1 cellular context compared by ENCODE assay signal in genomic region chr6:89357390-89357789, GRCh38.
TF ChIP-seq lines count a peak whose summit lies in the region.

No MANE protein-coding gene starts in this region.

TF ChIP-seq in GM12878, 131 proteins besides CTCF, POLR2A, EP300 and RAD21 (continued from another document):
- no peak for TF ChIP-seq YBX1 (IDR thresholded peaks at IDR 0.05)
- no peak for TF ChIP-seq E2F8 (IDR thresholded peaks at IDR 0.05; ENCODE audit: low read depth, partially characterized antibody)
- TF ChIP-seq MXI1 (IDR thresholded peaks at IDR 0.05; ENCODE audit: low read depth, low read length): no peak
- no peak for TF ChIP-seq HDAC2 (IDR thresholded peaks at IDR 0.05)
- TF ChIP-seq REST (IDR thresholded peaks at IDR 0.05; ENCODE audit: low read depth, low read length): no peak
- TF ChIP-seq BCL3 (IDR thresholded peaks at IDR 0.05; ENCODE audit: borderline replicate concordance, insufficient read depth, low read depth, low read length, poor library complexity, severe bottlenecking): peak; percentile 40
- TF ChIP-seq NFYA (IDR thresholded peaks at IDR 0.05; ENCODE audit: borderline replicate concordance, low read depth, low read length): no peak
- no peak for TF ChIP-seq FOXK2 (IDR thresholded peaks at IDR 0.05)
- TF ChIP-seq RCOR1 (conservative IDR thresholded peaks at IDR 0.05; ENCODE audit: low read depth, low read length): no peak
- TF ChIP-seq SRF (IDR thresholded peaks at IDR 0.05; ENCODE audit: low read depth in 2 of 2, low read length in 2 of 2): no peak
- TF ChIP-seq CREM (IDR thresholded peaks at IDR 0.05; ENCODE audit: low read depth): peak; percentile 76; the same call in 1 of the 2 replicates
- peak; percentile 50 for TF ChIP-seq DPF2 (IDR thresholded peaks at IDR 0.05)
- peak; percentile 88 for TF ChIP-seq ZNF24 (IDR thresholded peaks at IDR 0.05)
- TF ChIP-seq CHD1 (IDR thresholded peaks at IDR 0.05; ENCODE audit: low read depth, low read length): 0 out of 2 replicates have a peak, but pooled peaks have one; percentile 46
- TF ChIP-seq MAX (IDR thresholded peaks at IDR 0.05; ENCODE audit: low read depth, low read length): no peak
- TF ChIP-seq TCF3 (IDR thresholded peaks at IDR 0.05; ENCODE audit: borderline replicate concordance, insufficient read depth, low read depth, low read length): peak; percentile 96
- no peak for TF ChIP-seq TCF7 (IDR thresholded peaks at IDR 0.05; ENCODE audit: borderline replicate concordance)
- TF ChIP-seq PRDM15 (CRISPR knock-in tag; IDR thresholded peaks at IDR 0.05): no peak
- TF ChIP-seq EED (IDR thresholded peaks at IDR 0.05; ENCODE audit: low read depth): peak; percentile 85
- peak; percentile 59; the same call in 1 of the 2 replicates for TF ChIP-seq BCL11A (IDR thresholded peaks at IDR 0.05; ENCODE audit: low read depth, low read length)
- TF ChIP-seq NR2F1 (conservative IDR thresholded peaks at IDR 0.05): no peak
- no peak for TF ChIP-seq EGR1 (IDR thresholded peaks at IDR 0.05; ENCODE audit: borderline replicate concordance in 1 of 2, low read depth in 2 of 2, low read length in 2 of 2)
- TF ChIP-seq MYB (IDR thresholded peaks at IDR 0.05; ENCODE audit: borderline replicate concordance, low read depth, low read length): 0 out of 2 replicates have a peak, but pooled peaks have one; percentile 35
- TF ChIP-seq WRNIP1 (IDR thresholded peaks at IDR 0.05; ENCODE audit: borderline replicate concordance, low read depth, low read length): no peak
- TF ChIP-seq NFXL1 (IDR thresholded peaks at IDR 0.05; ENCODE audit: borderline replicate concordance): no peak
- TF ChIP-seq CBX5 (IDR thresholded peaks at IDR 0.05; ENCODE audit: low read depth): 0 out of 2 replicates have a peak, but pooled peaks have one; percentile 32
- peak in 1 of 2 experiments; percentile 83; a peak in 2 of 4 replicates for TF ChIP-seq ETV6 (conservative IDR thresholded peaks at IDR 0.05 in 1 of 2, IDR thresholded peaks at IDR 0.05 in 1 of 2; ENCODE audit: borderline replicate concordance in 1 of 2, low read depth in 1 of 2)
- TF ChIP-seq SREBF1 (IDR thresholded peaks at IDR 0.05; ENCODE audit: low read length): no peak
- peak; percentile 89 for TF ChIP-seq ATF2 (IDR thresholded peaks at IDR 0.05; ENCODE audit: low read length)
- no peak for TF ChIP-seq ELK1 (IDR thresholded peaks at IDR 0.05; ENCODE audit: low read depth, low read length)
- TF ChIP-seq POU2F2 (IDR thresholded peaks at IDR 0.05; ENCODE audit: borderline replicate concordance, low read depth, low read length): peak; percentile 45; the same call in 1 of the 3 replicates
- TF ChIP-seq EZH2 (IDR thresholded peaks at IDR 0.05; ENCODE audit: borderline replicate concordance, control insufficient read depth, low read depth, low read length): no peak
- TF ChIP-seq YY1 (IDR thresholded peaks at IDR 0.05; ENCODE audit: low read depth, low read length): peak; percentile 82
- TF ChIP-seq IRF3 (IDR thresholded peaks at IDR 0.05): no peak
- TF ChIP-seq ZNF207 (IDR thresholded peaks at IDR 0.05; ENCODE audit: borderline replicate concordance): no peak
